ENCODE assay signal across 15 cellular contexts in genomic region chr9:135662758-135663450, GRCh38. TPM values are rescaled to one million over a fixed set of nuclear protein-coding genes. Genes with fewer than 3 reads are reported as not detected.
DNase-seq lines count a peak whose midpoint lies in the region; ATAC-seq and TF ChIP-seq lines count a peak whose summit lies in the region.
"Had no signal": no experiment of that assay in that cellular context is flagged by ENCODE, and none has a peak within 500 bp of the region (broad histone marks: within the 10 kb centered on the region; RNA-seq: fewer than 3 reads in every experiment).

Gene LCN9, plus strand, starts transcription at chr9:135663309. Its CDS starts 13 bp downstream, at chr9:135663322.

- ATAC-seq in HG03378 (IDR thresholded peaks at IDR 0.05; ENCODE audit: unreplicated experiment) = no peak
- no peak for ATAC-seq in WTC11
- ATAC-seq: activated CD4-positive, CD25-positive, alpha-beta regulatory T cell treated with anti-CD3 and anti-CD28 coated beads, Interleukin-2, amount 50 U/mL, for 24 hours; T-cell had no signal

- peaks cover 6% of the 10 kb centered on the region for H3K4me1 Mint-ChIP-seq in WTC11
- H3K4me1 Mint-ChIP-seq: activated naive CD8-positive, alpha-beta T cell treated with anti-CD3 and anti-CD28 coated beads, Interleukin-2, amount 10 ng/mL, durations not matched to agents 7 days and 5 days; T-cell had no signal

- H3K4me3 Mint-ChIP-seq in WTC11 = no peak within 1 kb of the TSS
- H3K4me3 Mint-ChIP-seq: activated naive CD8-positive, alpha-beta T cell treated with anti-CD3 and anti-CD28 coated beads, Interleukin-2, amount 10 ng/mL, durations not matched to agents 7 days and 5 days; T-cell had no signal

- CTCF ChIA-PET in WTC11 (lab: Charles Lee) = no interaction called here

- peak; percentile 61 for DNase-seq in Ammon's horn (ENCODE audit: low spot score)
- peak; percentile 57 for DNase-seq in HT1080 (ENCODE audit: low read depth)
- peak; percentile 11 for DNase-seq in fibroblast of mammary gland (ENCODE audit: low read depth)
- no peak for DNase-seq in LoVo (ENCODE audit: low spot score)
- DNase-seq in middle frontal gyrus (ENCODE audit: extremely low spot score, low spot score) = no peak
- DNase-seq in WTC11 (ENCODE audit: low spot score) = no peak
- DNase-seq: activated naive CD8-positive, alpha-beta T cell treated with anti-CD3 and anti-CD28 coated beads, Interleukin-2, amount 10 ng/mL, durations not matched to agents 7 days and 5 days; esophagus squamous epithelium; NCI-H345; T-cell had no signal

- POLR2A ChIA-PET in WTC11 (lab: Charles Lee) = no interaction called here

- H3K27ac Mint-ChIP-seq in WTC11 = no peak within 1 kb of the TSS
- H3K27ac Mint-ChIP-seq: activated naive CD8-positive, alpha-beta T cell treated with anti-CD3 and anti-CD28 coated beads, Interleukin-2, amount 10 ng/mL, durations not matched to agents 7 days and 5 days; T-cell had no signal

- H3K27me3 Mint-ChIP-seq in WTC11 (ENCODE audit: low read depth) = no peaks in the 10 kb centered on the region
- H3K27me3 Mint-ChIP-seq: activated naive CD8-positive, alpha-beta T cell treated with anti-CD3 and anti-CD28 coated beads, Interleukin-2, amount 10 ng/mL, durations not matched to agents 7 days and 5 days had no signal

- peaks cover 12% of the 10 kb centered on the region for H3K4me1 ChIP-seq in neuron (ENCODE audit: insufficient read depth, low read length)
- H3K4me1 ChIP-seq: esophagus squamous epithelium had no signal

- peaks cover 6% of the 10 kb centered on the region for H3K9me3 Mint-ChIP-seq in WTC11
- H3K9me3 Mint-ChIP-seq: activated naive CD8-positive, alpha-beta T cell treated with anti-CD3 and anti-CD28 coated beads, Interleukin-2, amount 10 ng/mL, durations not matched to agents 7 days and 5 days; T-cell had no signal

- H3K36me3 ChIP-seq in neuron (ENCODE audit: insufficient read depth, low read length) = no peaks in the 10 kb centered on the region
- H3K36me3 ChIP-seq: esophagus squamous epithelium had no signal

- H3K9me3 ChIP-seq in neuron (ENCODE audit: low read length) = no peaks in the 10 kb centered on the region
- H3K9me3 ChIP-seq: esophagus squamous epithelium had no signal

- H3K27me3 ChIP-seq in neuron (ENCODE audit: insufficient read depth, low read length) = no peaks in the 10 kb centered on the region

- TF ChIP-seq CTCF in fibroblast of mammary gland (conservative IDR thresholded peaks at IDR 0.05; ENCODE audit: control insufficient read depth, insufficient read depth, low read depth, low read length) (no peak), WTC11 (IDR thresholded peaks at IDR 0.05) (no peak)

- H3K4me3 ChIP-seq in fibroblast of mammary gland (ENCODE audit: control insufficient read depth, low read depth, low read length) (no peak within 1 kb of the TSS), neuron (ENCODE audit: low read length) (no peak within 1 kb of the TSS)
- H3K4me3 ChIP-seq: esophagus squamous epithelium had no signal

- peaks cover 8% of the 10 kb centered on the region for H3K36me3 Mint-ChIP-seq in WTC11
- H3K36me3 Mint-ChIP-seq: activated naive CD8-positive, alpha-beta T cell treated with anti-CD3 and anti-CD28 coated beads, Interleukin-2, amount 10 ng/mL, durations not matched to agents 7 days and 5 days; T-cell had no signal

- peak within 1 kb of the TSS; percentile 42 for H2AFZ ChIP-seq in neuron (ENCODE audit: low read depth, low read length)

TF ChIP-seq in WTC11, 78 proteins besides CTCF, POLR2A, EP300 and RAD21 (continues in another document):
- TF ChIP-seq E2F5 (CRISPR knock-in tag; IDR thresholded peaks at IDR 0.05) = no peak
- TF ChIP-seq GRHL2 (CRISPR knock-in tag; IDR thresholded peaks at IDR 0.05; ENCODE audit: insufficient replicate concordance, severe bottlenecking) = no peak
- no peak for TF ChIP-seq ZNF416 (CRISPR knock-in tag; IDR thresholded peaks at IDR 0.05)
- no peak for TF ChIP-seq MAX (CRISPR knock-in tag; IDR thresholded peaks at IDR 0.05)
- TF ChIP-seq FOXJ3 (CRISPR knock-in tag; IDR thresholded peaks at IDR 0.05; ENCODE audit: borderline replicate concordance) = no peak
- TF ChIP-seq RELA (CRISPR knock-in tag; IDR thresholded peaks at IDR 0.05; ENCODE audit: borderline replicate concordance) = no peak
- no peak for TF ChIP-seq RORB (CRISPR knock-in tag; IDR thresholded peaks at IDR 0.05)
- no peak for TF ChIP-seq ELF4 (CRISPR knock-in tag; IDR thresholded peaks at IDR 0.05; ENCODE audit: low read depth)
- no peak for TF ChIP-seq CREB1 (CRISPR knock-in tag; IDR thresholded peaks at IDR 0.05)
- no peak for TF ChIP-seq ZNF232 (CRISPR knock-in tag; IDR thresholded peaks at IDR 0.05)
- TF ChIP-seq ARID4B (CRISPR knock-in tag; IDR thresholded peaks at IDR 0.05; ENCODE audit: borderline replicate concordance) = no peak
- no peak for TF ChIP-seq STAT6 (CRISPR knock-in tag; conservative IDR thresholded peaks at IDR 0.05; ENCODE audit: low read depth)
- no peak for TF ChIP-seq CREM (CRISPR knock-in tag; IDR thresholded peaks at IDR 0.05)
- TF ChIP-seq ZNF121 (CRISPR knock-in tag; IDR thresholded peaks at IDR 0.05) = no peak
- TF ChIP-seq GABPB1 (CRISPR knock-in tag; IDR thresholded peaks at IDR 0.05) = no peak

RNA-seq across cellular contexts. Expression of gene LCN9, which starts in this region (rescaled TPM):
- not detected in 2 replicates for total RNA-seq in HT1080 (2014; rRNA removed; shearing (Covaris generic))
- not detected in 2 replicates for polyA plus RNA-seq in HT1080 (2015; cell fraction: cytosol; rRNA removed)
- polyA plus RNA-seq in HT1080 (2015; cell fraction: nucleus; rRNA removed) = not detected in 2 replicates
- 1.4 to 2.6 TPM (median 1.7 TPM) in 3 replicates for total RNA-seq in WTC11 (2021)
- total RNA-seq: activated naive CD8-positive, alpha-beta T cell treated with anti-CD3 and anti-CD28 coated beads, Interleukin-2, amount 10 ng/mL, durations not matched to agents 7 days and 5 days; esophagus squamous epithelium; mononuclear cell; T-cell; ureter had no signal

Comparison
In these comparisons a context has a peak if more than half of its experiments do, and no peak if none do; other contexts are left out.
1. Peak in DNase-seq in HT1080; RNA of the gene not detected or under 1 TPM.
2. DNase-seq: peak in Ammon's horn (single experiment) and fibroblast of mammary gland (single experiment); none in LoVo (single experiment), middle frontal gyrus (single experiment) and WTC11 (single experiment).